25 cellular contexts compared by ENCODE assay signal in the genomic region with DNA sequence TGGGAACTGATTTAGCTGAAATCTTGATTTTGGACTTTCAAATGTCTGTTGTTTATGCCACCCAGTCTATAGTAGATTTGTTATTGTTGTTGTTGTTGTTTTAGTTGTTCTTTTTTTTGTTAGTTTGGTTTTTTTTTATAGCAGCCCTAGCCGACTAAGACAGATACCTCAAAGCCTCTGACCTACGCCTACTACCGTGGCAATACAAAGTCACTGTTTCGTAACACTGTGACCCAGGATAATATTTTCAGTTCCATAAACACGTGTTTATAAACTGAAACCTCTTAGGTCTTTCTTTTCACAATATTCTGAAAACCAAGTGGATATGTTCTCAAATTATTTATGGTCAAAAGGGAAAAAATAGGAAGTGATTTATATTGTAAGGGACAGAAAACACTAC. TPM values are rescaled to one million over a fixed set of nuclear protein-coding genes. Genes with fewer than 3 reads are reported as not detected.
A peak's percentile ranks its signal among the peaks of the same experiment; 100 is the strongest.
DNase-seq lines count a peak whose midpoint lies in the region; FAIRE-seq and TF ChIP-seq lines count a peak whose summit lies in the region.
"Had no signal": no experiment of that assay in that cellular context is flagged by ENCODE, and none has a peak within 500 bp of the region (broad histone marks: within the 10 kb centered on the region; RNA-seq: fewer than 3 reads in every experiment).

No MANE protein-coding gene starts in this region.

- H2AFZ ChIP-seq in mammary epithelial cell (ENCODE audit: low read depth, low read length) (no peak overlapping the region), H1 (ENCODE audit: low read length) (no peak overlapping the region), smooth muscle cell (ENCODE audit: low read depth) (no peak overlapping the region)
- H2AFZ ChIP-seq: GM23248 had no signal

- no TSS peak for BruUV-seq in MCF 10A (replicated peaks; lab: Mats Ljungman, UMichigan)
- BruUV-seq in mammary epithelial cell (replicated peaks; lab: Mats Ljungman, UMichigan) = no TSS peak

- TF ChIP-seq POLR2A in NB4 (IDR thresholded peaks at IDR 0.05; ENCODE audit: extremely low read depth, insufficient read length) (no peak), H1 (IDR thresholded peaks at IDR 0.05; ENCODE audit: control extremely low read depth in 1 of 2, low read depth in 2 of 2, low read length in 2 of 2) (no peak), thyroid gland (IDR thresholded peaks at IDR 0.05) (no peak)

- no peak overlapping the region for H3K23ac ChIP-seq in H1 (ENCODE audit: insufficient read length)

- no peak overlapping the region for H3K14ac ChIP-seq in H1 (ENCODE audit: insufficient read length)

- CTCF ChIA-PET in MCF 10A (lab: Yijun Ruan, JAX) (no interaction called here), mammary epithelial cell (lab: Charles Lee; ENCODE audit: low non-redundant PET) (no interaction called here), H1 (lab: Charles Lee; ENCODE audit: partially characterized antibody) (no interaction called here)

- no peaks in the 10 kb centered on the region for H3K4me1 Mint-ChIP-seq in MCF 10A (ENCODE audit: insufficient read depth, unreplicated experiment)
- no peaks in the 10 kb centered on the region for H3K4me1 Mint-ChIP-seq in activated T-helper 2 cell treated with anti-CD3 and anti-CD28 coated beads, Interferon-gamma antibody, Interleukin-2, Interleukin-4, amounts not matched to agents 10 μg/mL and 5 μg/mL and 100 μg/mL, durations not matched to agents 14 hours and 24 hours and 36 hours (ENCODE audit: low read depth)
- H3K4me1 Mint-ChIP-seq: CD14-positive monocyte; CD8-positive, alpha-beta memory T cell had no signal

- H3K27ac Mint-ChIP-seq in MCF 10A (ENCODE audit: low read depth, unreplicated experiment) = no peak overlapping the region
- H3K27ac Mint-ChIP-seq in activated T-helper 2 cell treated with anti-CD3 and anti-CD28 coated beads, Interferon-gamma antibody, Interleukin-2, Interleukin-4, amounts not matched to agents 10 μg/mL and 5 μg/mL and 100 μg/mL, durations not matched to agents 14 hours and 24 hours and 36 hours = no peak overlapping the region
- H3K27ac Mint-ChIP-seq: CD14-positive monocyte; CD4-positive, alpha-beta T cell; CD8-positive, alpha-beta memory T cell; H9 had no signal

- H2BK20ac ChIP-seq in H1 (ENCODE audit: low read length) = no peak overlapping the region

- no peak overlapping the region for H3K9ac ChIP-seq in mammary epithelial cell (ENCODE audit: insufficient read depth, low read length)
- no peak overlapping the region for H3K9ac ChIP-seq in H1 (replicated peaks in 1 of 4; ENCODE audit: extremely low read depth in 1 of 4, low read depth in 3 of 4, low read length in 3 of 4)
- no peak overlapping the region for H3K9ac ChIP-seq in smooth muscle cell (ENCODE audit: low read depth)
- H3K9ac ChIP-seq: BLaER1 treated with 17β-estradiol and CSF1 and Interleukin-3, amounts not matched to agents 10 nM and 100 nM; GM23248 had no signal

- no peak overlapping the region for H3K4me3 ChIP-seq in mammary epithelial cell (replicated peaks in 1 of 3; ENCODE audit: insufficient read depth in 1 of 3, low read depth in 2 of 3, low read length in 3 of 3)
- H3K4me3 ChIP-seq in NB4 (ENCODE audit: low read depth, low read length) = no peak overlapping the region
- no peak overlapping the region for H3K4me3 ChIP-seq in H1 (ENCODE audit: extremely low read depth in 1 of 4, insufficient read depth in 2 of 4, low read depth in 3 of 4, low read length in 4 of 4)
- no peak overlapping the region for H3K4me3 ChIP-seq in smooth muscle cell
- H3K4me3 ChIP-seq in thyroid gland (replicated peaks in 1 of 3) = no peak overlapping the region
- H3K4me3 ChIP-seq: A549; BLaER1 treated with 17β-estradiol and CSF1 and Interleukin-3, amounts not matched to agents 10 nM and 100 nM; GM23248 had no signal

- H4K20me1 ChIP-seq in mammary epithelial cell (ENCODE audit: insufficient read depth, low read length) (no peaks in the 10 kb centered on the region), H1 (replicated peaks in 1 of 2; ENCODE audit: control insufficient read depth in 1 of 2, insufficient read depth in 2 of 2, low read length in 2 of 2) (no peaks in the 10 kb centered on the region), smooth muscle cell (ENCODE audit: low read depth) (no peaks in the 10 kb centered on the region)
- H4K20me1 ChIP-seq: BLaER1 treated with 17β-estradiol and CSF1 and Interleukin-3, amounts not matched to agents 10 nM and 100 nM had no signal

- H2BK12ac ChIP-seq in H1 (ENCODE audit: low read depth, low read length) = no peak overlapping the region

- TF ChIP-seq CTCF in MCF 10A (IDR thresholded peaks at IDR 0.05; ENCODE audit: unreplicated experiment) = no peak
- TF ChIP-seq CTCF in mammary epithelial cell (conservative IDR thresholded peaks at IDR 0.05 in 1 of 2, IDR thresholded peaks at IDR 0.05 in 1 of 2; ENCODE audit: extremely low read depth in 1 of 2, insufficient read depth in 1 of 2, low read depth in 1 of 2, low read length in 2 of 2) = no peak
- no peak for TF ChIP-seq CTCF in NB4 (IDR thresholded peaks at IDR 0.05; ENCODE audit: low read depth, low read length)
- no peak for TF ChIP-seq CTCF in H1 (IDR thresholded peaks at IDR 0.05; ENCODE audit: control extremely low read depth in 1 of 3, insufficient read depth in 1 of 3, low read depth in 1 of 3, low read length in 3 of 3)
- TF ChIP-seq CTCF in smooth muscle cell (IDR thresholded peaks at IDR 0.05; ENCODE audit: borderline replicate concordance, insufficient read depth, poor library complexity, severe bottlenecking) = no peak
- TF ChIP-seq CTCF in thyroid gland (IDR thresholded peaks at IDR 0.05) = no peak

- H3K27ac ChIP-seq in mammary epithelial cell (ENCODE audit: insufficient read depth, low read depth, low read length) (no peak overlapping the region), H1 (ENCODE audit: low read depth, low read length) (no peak overlapping the region), smooth muscle cell (ENCODE audit: low read depth) (peak overlapping the region; percentile 56), thyroid gland (peak overlapping the region in 1 of 3 donors; percentile 25)
- H3K27ac ChIP-seq: A549; BLaER1 treated with 17β-estradiol and CSF1 and Interleukin-3, amounts not matched to agents 10 nM and 100 nM; GM23248 had no signal

- no peak for TF ChIP-seq RAD21 in H1 (IDR thresholded peaks at IDR 0.05 in 1 of 2, conservative IDR thresholded peaks at IDR 0.05 in 1 of 2; ENCODE audit: low read depth in 2 of 2, low read length in 2 of 2)

- H3K4me2 ChIP-seq in mammary epithelial cell (ENCODE audit: insufficient read depth, low read depth, low read length) (no peak overlapping the region), H1 (ENCODE audit: insufficient read depth in 1 of 2, low read depth in 2 of 2, low read length in 2 of 2) (no peak overlapping the region), smooth muscle cell (no peak overlapping the region)
- H3K4me2 ChIP-seq: A549; BLaER1 treated with 17β-estradiol and CSF1 and Interleukin-3, amounts not matched to agents 10 nM and 100 nM had no signal

- H4K8ac ChIP-seq in H1 (ENCODE audit: extremely low read depth, insufficient read depth, low read length) = no peak overlapping the region

- no peak for TF ChIP-seq EP300 in H1 (IDR thresholded peaks at IDR 0.05; ENCODE audit: borderline replicate concordance in 1 of 2, low read depth in 2 of 2, low read length in 2 of 2)

- H2BK15ac ChIP-seq in H1 (ENCODE audit: low read length) = no peak overlapping the region

- WGBS in mammary epithelial cell (ENCODE audit: low coverage, missing lambda C conversion rate) = 89% methylated on average over 5 of the region's 5 CpGs
- WGBS in H1 (ENCODE audit: extremely low coverage in 1 of 2, insufficient coverage in 1 of 2, insufficient read length in 1 of 2, insufficient replicate concordance in 2 of 2, low coverage in 1 of 2, low lambda C conversion rate in 2 of 2, missing lambda C conversion rate in 1 of 2), 2 experiments = 89% methylated on average over 5 of the region's 5 CpGs; no CpG with 5 or more reads in 1 of the 2 experiments
- 53% methylated on average over 5 of the region's 5 CpGs for WGBS in smooth muscle cell (ENCODE audit: low lambda C conversion rate)
- WGBS in thyroid gland, 2 donors = 79 to 89% methylated on average over 5 of the region's 5 CpGs

- POLR2A ChIA-PET in MCF 10A (lab: Yijun Ruan, JAX) (no interaction called here), H1 (lab: Charles Lee; ENCODE audit: partially characterized antibody) (no interaction called here)

- H2BK120ac ChIP-seq in H1 (replicated peaks; ENCODE audit: low read depth, low read length) = no peak overlapping the region

- H2AK5ac ChIP-seq in H1 (ENCODE audit: low read depth, low read length) = no peak overlapping the region

- H3K4me3 Mint-ChIP-seq in MCF 10A (ENCODE audit: unreplicated experiment) = no peak overlapping the region
- no peak overlapping the region for H3K4me3 Mint-ChIP-seq in activated T-helper 2 cell treated with anti-CD3 and anti-CD28 coated beads, Interferon-gamma antibody, Interleukin-2, Interleukin-4, amounts not matched to agents 10 μg/mL and 5 μg/mL and 100 μg/mL, durations not matched to agents 14 hours and 24 hours and 36 hours (ENCODE audit: low read depth)
- H3K4me3 Mint-ChIP-seq: CD14-positive monocyte; CD4-positive, alpha-beta T cell; CD8-positive, alpha-beta memory T cell; H9 had no signal

- H3K9me3 ChIP-seq in mammary epithelial cell (replicated peaks; ENCODE audit: insufficient read depth, low read length) = peaks cover 11% of the 10 kb centered on the region
- H3K9me3 ChIP-seq in H1 (ENCODE audit: insufficient read depth in 2 of 2, low read depth in 1 of 2, low read length in 1 of 2) = no peaks in the 10 kb centered on the region
- no peaks in the 10 kb centered on the region for H3K9me3 ChIP-seq in smooth muscle cell (replicated peaks; ENCODE audit: low read depth)
- H3K9me3 ChIP-seq in thyroid gland = no peaks in the 10 kb centered on the region
- H3K9me3 ChIP-seq: A549, BE2C had no signal

- no peak overlapping the region for H4K91ac ChIP-seq in H1 (replicated peaks; ENCODE audit: insufficient read length, low read length)

- no peaks in the 10 kb centered on the region for H3K36me3 Mint-ChIP-seq in MCF 10A (ENCODE audit: insufficient read depth, unreplicated experiment)
- H3K36me3 Mint-ChIP-seq in activated T-helper 2 cell treated with anti-CD3 and anti-CD28 coated beads, Interferon-gamma antibody, Interleukin-2, Interleukin-4, amounts not matched to agents 10 μg/mL and 5 μg/mL and 100 μg/mL, durations not matched to agents 14 hours and 24 hours and 36 hours (ENCODE audit: low read depth) = no peaks in the 10 kb centered on the region
- H3K36me3 Mint-ChIP-seq: CD14-positive monocyte had no signal

- peaks cover 9% of the 10 kb centered on the region for H3K9me3 Mint-ChIP-seq in MCF 10A (ENCODE audit: unreplicated experiment)
- no peaks in the 10 kb centered on the region for H3K9me3 Mint-ChIP-seq in activated T-helper 2 cell treated with anti-CD3 and anti-CD28 coated beads, Interferon-gamma antibody, Interleukin-2, Interleukin-4, amounts not matched to agents 10 μg/mL and 5 μg/mL and 100 μg/mL, durations not matched to agents 14 hours and 24 hours and 36 hours
- H3K9me3 Mint-ChIP-seq: CD4-positive, alpha-beta T cell had no signal

- H3K79me2 ChIP-seq in mammary epithelial cell (ENCODE audit: insufficient read depth, low read length) = no peaks in the 10 kb centered on the region
- H3K79me2 ChIP-seq in H1 (ENCODE audit: control insufficient read depth in 1 of 2, insufficient read depth in 2 of 2, low read length in 2 of 2) = no peaks in the 10 kb centered on the region
- H3K79me2 ChIP-seq in smooth muscle cell (ENCODE audit: low read depth) = no peaks in the 10 kb centered on the region

- H3F3A ChIP-seq in smooth muscle cell (ENCODE audit: low read depth) = peaks cover 4% of the 10 kb centered on the region

- H3K4me1 ChIP-seq in mammary epithelial cell (ENCODE audit: insufficient read depth, low read length) = no peaks in the 10 kb centered on the region
- no peaks in the 10 kb centered on the region for H3K4me1 ChIP-seq in H1 (replicated peaks in 1 of 4; ENCODE audit: control insufficient read depth in 3 of 4, insufficient read depth in 4 of 4, low read length in 3 of 4)
- H3K4me1 ChIP-seq in smooth muscle cell (ENCODE audit: low read depth) = peaks cover 9% of the 10 kb centered on the region
- H3K4me1 ChIP-seq in thyroid gland = peaks cover 12 to 16% of the 10 kb centered on the region in 2 donors
- H3K4me1 ChIP-seq: A549, BE2C had no signal

- H3K36me3 ChIP-seq in mammary epithelial cell (ENCODE audit: insufficient read depth, low read length) (no peaks in the 10 kb centered on the region), H1 (ENCODE audit: control insufficient read depth in 2 of 4, insufficient read depth in 4 of 4, low read length in 3 of 4) (no peaks in the 10 kb centered on the region), smooth muscle cell (ENCODE audit: low read depth) (no peaks in the 10 kb centered on the region), thyroid gland (no peaks in the 10 kb centered on the region)
- H3K36me3 ChIP-seq: BE2C; BLaER1 treated with 17β-estradiol and CSF1 and Interleukin-3, amounts not matched to agents 10 nM and 100 nM had no signal

- H2BK5ac ChIP-seq in H1 (ENCODE audit: low read depth, low read length) = no peak overlapping the region

- H3K27me3 ChIP-seq in mammary epithelial cell (ENCODE audit: insufficient read depth, low read length) (no peaks in the 10 kb centered on the region), H1 (replicated peaks in 1 of 4; ENCODE audit: control insufficient read depth in 3 of 4, extremely low read depth in 1 of 4, insufficient read depth in 3 of 4, low read length in 3 of 4) (no peaks in the 10 kb centered on the region), smooth muscle cell (ENCODE audit: low read depth) (no peaks in the 10 kb centered on the region), thyroid gland (no peaks in the 10 kb centered on the region)
- H3K27me3 ChIP-seq: BE2C; BLaER1 treated with 17β-estradiol and CSF1 and Interleukin-3, amounts not matched to agents 10 nM and 100 nM had no signal

- H3K79me1 ChIP-seq in H1 (ENCODE audit: low read depth, low read length) = no peaks in the 10 kb centered on the region

- no peak overlapping the region for H3K4ac ChIP-seq in H1 (replicated peaks; ENCODE audit: insufficient read length, low read depth, low read length)

- peak; percentile 55 for FAIRE-seq in H1 (lab: Jason Lieb, UNC)
- FAIRE-seq: D721Med, GM12891, GM18507 had no signal

- peak; percentile 1 for DNase-seq in MCF 10A (ENCODE audit: unreplicated experiment)
- no peak for DNase-seq in mammary epithelial cell
- DNase-seq in NB4 (ENCODE audit: low read depth) = peak; percentile 1
- DNase-seq in H1 (ENCODE audit: low read depth in 1 of 2, low spot score in 2 of 2) = no peak
- no peak for DNase-seq in smooth muscle cell (lab: John Stamatoyannopoulos, UW; ENCODE audit: unreplicated experiment)
- DNase-seq in thyroid gland = no peak
- no peak for DNase-seq in activated T-helper 2 cell treated with anti-CD3 and anti-CD28 coated beads, Interferon-gamma antibody, Interleukin-2, Interleukin-4, amounts not matched to agents 10 μg/mL and 5 μg/mL and 100 μg/mL, durations not matched to agents 14 hours and 24 hours and 36 hours (ENCODE audit: low spot score)
- DNase-seq: 8988T; ACHN; AML-193; BE2C; CD4-positive, alpha-beta T cell; CD8-positive, alpha-beta memory T cell; DMS 273 treated with DMSO at 0.1 percent for 48 hours; DMS79; EL; GDM1; GM23248; H9 had no signal

- H3K18ac ChIP-seq in H1 (ENCODE audit: extremely low read depth, low read length) = no peak overlapping the region

- H3K56ac ChIP-seq in H1 (replicated peaks; ENCODE audit: insufficient read length, low read depth, low read length) = no peak overlapping the region

- dilution Hi-C loops in mammary epithelial cell (cut with HindIII; ENCODE audit: low sequenced_read_pairs) = no loop called here

- no peak overlapping the region for H4K5ac ChIP-seq in H1 (ENCODE audit: insufficient read length, low read depth, low read length)

- in situ Hi-C loops in mammary epithelial cell (cut with MboI; ENCODE audit: low sequenced_read_pairs in 2 of 2) = no loop called here

- no peaks in the 10 kb centered on the region for H3K27me3 Mint-ChIP-seq in MCF 10A (ENCODE audit: insufficient read depth, unreplicated experiment)
- H3K27me3 Mint-ChIP-seq in activated T-helper 2 cell treated with anti-CD3 and anti-CD28 coated beads, Interferon-gamma antibody, Interleukin-2, Interleukin-4, amounts not matched to agents 10 μg/mL and 5 μg/mL and 100 μg/mL, durations not matched to agents 14 hours and 24 hours and 36 hours (ENCODE audit: low read depth) = no peaks in the 10 kb centered on the region
- H3K27me3 Mint-ChIP-seq: CD4-positive, alpha-beta T cell; CD8-positive, alpha-beta memory T cell had no signal

- H3K23me2 ChIP-seq in H1 (ENCODE audit: low read depth, low read length) = no peaks in the 10 kb centered on the region

- intact Hi-C loops in MCF 10A (cut with micrococcal nuclease) (no loop called here), mammary epithelial cell (cut with micrococcal nuclease) (no loop called here), thyroid gland (cut with DNase I) (no loop called here)
- intact Hi-C loops in activated T-helper 2 cell treated with anti-CD3 and anti-CD28 coated beads, Interferon-gamma antibody, Interleukin-2, Interleukin-4, amounts not matched to agents 10 μg/mL and 5 μg/mL and 100 μg/mL, durations not matched to agents 14 hours and 24 hours and 36 hours (cut with micrococcal nuclease) = no loop called here

RNA-seq across cellular contexts. Expression of gene VCX2, which starts 32.8 kb away (rescaled TPM):
- total RNA-seq in MCF 10A (2022) = not detected in 2 replicates
- not detected for total RNA-seq in mammary epithelial cell
- not detected for polyA plus RNA-seq in mammary epithelial cell
- not detected for polyA minus RNA-seq in mammary epithelial cell
- total RNA-seq in H1 (2021; fragmentation: NEBNext Ultra II Directional; extraction: Animal tissue kit (Norgen Biotek cat#: 25700)) = not detected in 2 replicates
- not detected in 2 replicates for polyA plus RNA-seq in H1 (2011; rRNA removed)
- not detected for polyA plus RNA-seq in H1 (2011; cell fraction: cytosol; rRNA removed)
- not detected for polyA plus RNA-seq in H1 (2011; cell fraction: nucleus; rRNA removed)
- polyA plus RNA-seq in H1 (2012, experiment 1 of 2) = not detected in 4 replicates
- polyA plus RNA-seq in H1 (2012, experiment 2 of 2) = not detected
- polyA plus RNA-seq in H1 (2013, experiment 1 of 2) = not detected
- not detected for polyA plus RNA-seq in H1 (2013, experiment 2 of 2)
- not detected in 2 replicates for polyA minus RNA-seq in H1 (2011; rRNA and poly(A)+ RNA removed)
- not detected for polyA minus RNA-seq in H1 (2011; cell fraction: cytosol; rRNA and poly(A)+ RNA removed)
- polyA minus RNA-seq in H1 (2011; cell fraction: nucleus; rRNA and poly(A)+ RNA removed) = not detected
- not detected in 2 replicates for total RNA-seq in smooth muscle cell
- polyA plus RNA-seq in smooth muscle cell = not detected in 2 replicates
- total RNA-seq in thyroid gland = not detected
- not detected in 2 replicates for total RNA-seq in activated T-helper 2 cell treated with anti-CD3 and anti-CD28 coated beads, Interferon-gamma antibody, Interleukin-2, Interleukin-4, amounts not matched to agents 10 μg/mL and 5 μg/mL and 100 μg/mL, durations not matched to agents 14 hours and 24 hours and 36 hours
- total RNA-seq: CD4-positive, alpha-beta T cell; CD8-positive, alpha-beta memory T cell; GM23248; H9 had no signal
- polyA plus RNA-seq: A549; CD14-positive monocyte; CD8-positive, alpha-beta memory T cell; GM23248 had no signal

Comparison
In these comparisons a context has a peak if more than half of its experiments do, and no peak if none do; other contexts are left out.
1. DNase-seq: peak in MCF 10A (single experiment) and NB4 (single experiment); none in mammary epithelial cell (single experiment), H1 (0 of 2), smooth muscle cell (single experiment), thyroid gland (0 of 2) and activated T-helper 2 cell treated with anti-CD3 and anti-CD28 coated beads, Interferon-gamma antibody, Interleukin-2, Interleukin-4, amounts not matched to agents 10 μg/mL and 5 μg/mL and 100 μg/mL, durations not matched to agents 14 hours and 24 hours and 36 hours (single experiment).